ENCODE assay signal across 1 cellular context in genomic region chr3:48739955-48740823, GRCh38.
TF ChIP-seq lines count a peak whose summit lies in the region.

No MANE protein-coding gene starts in this region.

TF ChIP-seq in HepG2, 621 proteins besides CTCF, POLR2A, EP300 and RAD21 (continued from another document and continues in another):
- peak; percentile 68; the same call in 1 of the 2 replicates for TF ChIP-seq ZNF609 (CRISPR knock-in tag; IDR thresholded peaks at IDR 0.05; ENCODE audit: borderline replicate concordance)
- peak; percentile 64; the same call in 1 of the 2 replicates for TF ChIP-seq NCOA1 (CRISPR knock-in tag; IDR thresholded peaks at IDR 0.05)
- TF ChIP-seq IRF2 (CRISPR knock-in tag; IDR thresholded peaks at IDR 0.05) = 0 out of 2 replicates have a peak, but pooled peaks have one; percentile 61
- TF ChIP-seq MLLT10 (CRISPR knock-in tag; IDR thresholded peaks at IDR 0.05) = no peak
- peak; percentile 92 for TF ChIP-seq SRY (CRISPR knock-in tag; IDR thresholded peaks at IDR 0.05)
- TF ChIP-seq IKZF5 (CRISPR knock-in tag; IDR thresholded peaks at IDR 0.05) = peak; percentile 46; the same call in 1 of the 2 replicates
- TF ChIP-seq ATF7-NPFF (CRISPR knock-in tag; IDR thresholded peaks at IDR 0.05; ENCODE audit: low read depth) = peak; percentile 44; the same call in 1 of the 2 replicates
- no peak for TF ChIP-seq HMGA1 (CRISPR knock-in tag; conservative IDR thresholded peaks at IDR 0.05)
- TF ChIP-seq RBM39 (IDR thresholded peaks at IDR 0.05; ENCODE audit: low read depth, low read length, poor library complexity, severe bottlenecking) = no peak
- peak; percentile 89 for TF ChIP-seq RXRB (CRISPR knock-in tag; IDR thresholded peaks at IDR 0.05; ENCODE audit: borderline replicate concordance)
- TF ChIP-seq ZNF557 (CRISPR knock-in tag; IDR thresholded peaks at IDR 0.05) = no peak
- TF ChIP-seq MTA1 (CRISPR knock-in tag; IDR thresholded peaks at IDR 0.05; ENCODE audit: borderline replicate concordance) = peak; percentile 73; the same call in 1 of the 2 replicates
- TF ChIP-seq ZKSCAN8 (CRISPR knock-in tag; IDR thresholded peaks at IDR 0.05; ENCODE audit: borderline replicate concordance) = no peak
- TF ChIP-seq POGZ (CRISPR knock-in tag; IDR thresholded peaks at IDR 0.05) = peak; percentile 62; the same call in 1 of the 2 replicates
- TF ChIP-seq ZNF414 (CRISPR knock-in tag; IDR thresholded peaks at IDR 0.05) = peak; percentile 53; the same call in 1 of the 2 replicates
- 0 out of 2 replicates have a peak, but pooled peaks have one; percentile 85 for TF ChIP-seq ATF5 (CRISPR knock-in tag; IDR thresholded peaks at IDR 0.05; ENCODE audit: low read depth)
- 0 out of 2 replicates have a peak, but pooled peaks have one; percentile 23 for TF ChIP-seq ZNF615 (CRISPR knock-in tag; IDR thresholded peaks at IDR 0.05; ENCODE audit: borderline replicate concordance)
- TF ChIP-seq ZBTB4 (CRISPR knock-in tag; IDR thresholded peaks at IDR 0.05; ENCODE audit: borderline replicate concordance) = peak; percentile 76
- TF ChIP-seq IRF9 (CRISPR knock-in tag; IDR thresholded peaks at IDR 0.05; ENCODE audit: borderline replicate concordance) = peak; percentile 44; the same call in 1 of the 2 replicates
- no peak for TF ChIP-seq ZHX2 (IDR thresholded peaks at IDR 0.05; ENCODE audit: low read depth)
- TF ChIP-seq ZHX2 (CRISPR knock-in tag; IDR thresholded peaks at IDR 0.05; ENCODE audit: borderline replicate concordance) = no peak
- TF ChIP-seq CENPT (CRISPR knock-in tag; IDR thresholded peaks at IDR 0.05; ENCODE audit: low read depth) = 0 out of 2 replicates have a peak, but pooled peaks have one; percentile 82
- 0 out of 2 replicates have a peak, but pooled peaks have one; percentile 11 for TF ChIP-seq TFDP1 (CRISPR knock-in tag; IDR thresholded peaks at IDR 0.05; ENCODE audit: borderline replicate concordance)
- no peak for TF ChIP-seq SIX4 (CRISPR knock-in tag; IDR thresholded peaks at IDR 0.05)
- peak; percentile 89 for TF ChIP-seq HNF4G (IDR thresholded peaks at IDR 0.05; ENCODE audit: borderline replicate concordance, low read depth, low read length)
- TF ChIP-seq HNF4G (CRISPR knock-in tag; IDR thresholded peaks at IDR 0.05; ENCODE audit: borderline replicate concordance, low read depth) = peak; percentile 64; the same call in 1 of the 2 replicates
- no peak for TF ChIP-seq REXO4 (CRISPR knock-in tag; IDR thresholded peaks at IDR 0.05; ENCODE audit: borderline replicate concordance)
- TF ChIP-seq ZBTB7B (CRISPR knock-in tag; IDR thresholded peaks at IDR 0.05) = no peak; the same call in 1 of the 2 replicates
- 0 out of 2 replicates have a peak, but pooled peaks have one; percentile 66 for TF ChIP-seq GTF3A (CRISPR knock-in tag; conservative IDR thresholded peaks at IDR 0.05)
- no peak for TF ChIP-seq MXD4 (CRISPR knock-in tag; IDR thresholded peaks at IDR 0.05)
- peak; percentile 74; the same call in 1 of the 2 replicates for TF ChIP-seq ZNF83 (CRISPR knock-in tag; IDR thresholded peaks at IDR 0.05; ENCODE audit: borderline replicate concordance)
- TF ChIP-seq THAP9 (CRISPR knock-in tag; IDR thresholded peaks at IDR 0.05; ENCODE audit: borderline replicate concordance) = peak; percentile 77
